8 cellular contexts compared by ENCODE assay signal in the genomic region with DNA sequence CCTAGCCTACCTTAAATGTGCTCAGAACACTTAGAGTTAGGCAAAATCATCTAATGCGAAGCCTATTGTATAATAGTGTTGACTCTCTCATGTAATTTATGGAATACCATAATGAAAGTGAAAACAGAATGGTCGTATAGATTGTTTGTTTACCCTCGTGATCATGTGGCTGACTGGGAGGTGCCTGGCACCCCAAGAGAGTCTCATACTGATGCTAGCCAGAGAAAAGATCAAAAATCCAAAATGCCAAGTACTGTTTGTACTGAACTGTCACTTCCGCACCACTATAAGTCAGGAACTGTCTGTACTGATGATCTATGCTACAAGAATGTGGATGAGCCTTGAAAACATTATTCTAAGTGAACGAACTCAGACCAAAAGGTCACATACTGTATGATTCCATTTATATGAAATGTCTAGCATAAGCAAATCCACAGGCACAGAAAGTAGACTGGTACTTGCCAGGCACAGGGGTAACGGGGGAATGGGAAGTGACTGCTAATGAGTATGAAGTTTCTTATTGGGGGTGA. TPM values are rescaled to one million over a fixed set of nuclear protein-coding genes. Genes with fewer than 3 reads are reported as not detected.
A peak's percentile ranks its signal among the peaks of the same experiment; 100 is the strongest.
DNase-seq lines count a peak whose midpoint lies in the region; ATAC-seq and FAIRE-seq lines count a peak whose summit lies in the region.

No MANE protein-coding gene starts in this region.

- CTCF ChIA-PET in CD8-positive, alpha-beta memory T cell (lab: Charles Lee) = no interaction called here

- H3K4me3 ChIP-seq in CD8-positive, alpha-beta memory T cell (ENCODE audit: low read length) = no peak overlapping the region

- intact Hi-C loops in dendritic cell treated with granulocyte-macrophage colony-stimulating factor and Interleukin-4, amounts not matched to agents 40 ng/mL and 50 ng/mL, for 4 days (cut with micrococcal nuclease) = no loop called here

- H3K4me1 Mint-ChIP-seq in CD8-positive, alpha-beta memory T cell = peaks cover 47 to 80% (median 70%) of the 10 kb centered on the region in 3 donors
- peaks cover 39% of the 10 kb centered on the region for H3K4me1 Mint-ChIP-seq in dendritic cell treated with granulocyte-macrophage colony-stimulating factor and Interleukin-4, amounts not matched to agents 40 ng/mL and 50 ng/mL, for 4 days (ENCODE audit: low read depth)

- H3K9me3 Mint-ChIP-seq in CD8-positive, alpha-beta memory T cell = no peaks in the 10 kb centered on the region
- H3K9me3 Mint-ChIP-seq in dendritic cell treated with granulocyte-macrophage colony-stimulating factor and Interleukin-4, amounts not matched to agents 40 ng/mL and 50 ng/mL, for 4 days = no peaks in the 10 kb centered on the region

- no peaks in the 10 kb centered on the region for H3K27me3 ChIP-seq in CD8-positive, alpha-beta memory T cell (ENCODE audit: insufficient read depth, low read length, poor library complexity, severe bottlenecking)

- FAIRE-seq in urothelium cell line (lab: Jason Lieb, UNC) = peak; percentile 35

- peak overlapping the region in 5 of 7 donors; percentile 1 to 39 (median 33) for H3K4me3 Mint-ChIP-seq in CD8-positive, alpha-beta memory T cell
- H3K4me3 Mint-ChIP-seq in dendritic cell treated with granulocyte-macrophage colony-stimulating factor and Interleukin-4, amounts not matched to agents 40 ng/mL and 50 ng/mL, for 4 days = no peak overlapping the region

- POLR2A ChIA-PET in CD8-positive, alpha-beta memory T cell (lab: Charles Lee) = interaction anchor here (0.7 kb wide), 1 partner anchor 23 kb away, joined by 3 read pairs; no protein-coding TSS in a partner anchor

- no peak for DNase-seq in CD8-positive, alpha-beta memory T cell
- peak; percentile 38 for DNase-seq in NCI-H69 (lab: John Stamatoyannopoulos, UW)
- peak; percentile 51 for DNase-seq in midbrain (lab: John Stamatoyannopoulos, UW)
- peak; percentile 79 for DNase-seq in urothelium cell line (ENCODE audit: low spot score)

- H3K27ac Mint-ChIP-seq in CD8-positive, alpha-beta memory T cell = peak overlapping the region; percentile 2 to 84 (median 57)
- peak overlapping the region; percentile 51 for H3K27ac Mint-ChIP-seq in dendritic cell treated with granulocyte-macrophage colony-stimulating factor and Interleukin-4, amounts not matched to agents 40 ng/mL and 50 ng/mL, for 4 days

- ATAC-seq in GM21360 (IDR thresholded peaks at IDR 0.05; ENCODE audit: unreplicated experiment) = no peak
- no peak for ATAC-seq in GM18520 (IDR thresholded peaks at IDR 0.05; ENCODE audit: unreplicated experiment)
- no peak for ATAC-seq in GM21367 (IDR thresholded peaks at IDR 0.05; ENCODE audit: unreplicated experiment)

- no peaks in the 10 kb centered on the region for H3K27me3 Mint-ChIP-seq in CD8-positive, alpha-beta memory T cell
- no peaks in the 10 kb centered on the region for H3K27me3 Mint-ChIP-seq in dendritic cell treated with granulocyte-macrophage colony-stimulating factor and Interleukin-4, amounts not matched to agents 40 ng/mL and 50 ng/mL, for 4 days

- H3K9me3 ChIP-seq in CD8-positive, alpha-beta memory T cell (ENCODE audit: low read length) = no peaks in the 10 kb centered on the region

- peaks cover 0 to 67% (median 23%) of the 10 kb centered on the region in 3 donors for H3K36me3 Mint-ChIP-seq in CD8-positive, alpha-beta memory T cell
- peaks cover 58% of the 10 kb centered on the region for H3K36me3 Mint-ChIP-seq in dendritic cell treated with granulocyte-macrophage colony-stimulating factor and Interleukin-4, amounts not matched to agents 40 ng/mL and 50 ng/mL, for 4 days (ENCODE audit: low read depth)

- H3K27ac ChIP-seq in CD8-positive, alpha-beta memory T cell (ENCODE audit: low read depth, low read length) = no peak overlapping the region

- peaks cover 29% of the 10 kb centered on the region for H3K4me1 ChIP-seq in CD8-positive, alpha-beta memory T cell (ENCODE audit: insufficient read depth, low read length)

- peaks cover 12% of the 10 kb centered on the region for H3K36me3 ChIP-seq in CD8-positive, alpha-beta memory T cell (ENCODE audit: insufficient read depth, low read length)

RNA-seq across cellular contexts. Expression of a gene that starts 22.4 kb away (rescaled TPM):
- total RNA-seq in CD8-positive, alpha-beta memory T cell = 10 to 100 TPM; 25.8 to 30.7 TPM
- 20.9 TPM for polyA plus RNA-seq in CD8-positive, alpha-beta memory T cell

Comparison
In these comparisons a context has a peak if more than half of its experiments do, and no peak if none do; other contexts are left out.
1. DNase-seq: peak in NCI-H69 (single experiment), midbrain (single experiment) and urothelium cell line (single experiment); none in CD8-positive, alpha-beta memory T cell (0 of 5).